In the genomic region with DNA sequence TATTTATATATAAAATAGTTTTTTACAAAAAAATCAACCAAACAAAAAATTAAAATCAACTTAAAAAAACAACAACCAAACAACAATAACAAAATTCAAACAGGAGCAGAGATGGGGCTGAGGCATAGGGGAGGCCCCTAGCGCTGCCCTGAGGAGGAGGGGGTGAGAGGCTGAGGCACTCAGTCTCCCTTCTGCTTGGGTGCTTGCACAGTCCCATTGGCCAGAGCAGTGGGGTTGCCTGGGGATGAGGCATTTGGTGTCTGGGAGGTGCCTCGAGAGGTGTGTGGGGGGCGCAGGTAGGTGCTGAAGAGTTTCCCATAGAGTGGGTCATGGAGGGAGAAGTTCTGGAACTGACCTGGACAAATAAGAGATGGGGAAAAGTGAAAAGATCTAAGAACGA, we compare ENCODE assay signal across 34 cellular contexts. TPM values are rescaled to one million over a fixed set of nuclear protein-coding genes. Genes with fewer than 3 reads are reported as not detected.
"Had no signal": no experiment of that assay in that cellular context is flagged by ENCODE, and none has a peak within 500 bp of the region (broad histone marks: within the 10 kb centered on the region; RNA-seq: fewer than 3 reads in every experiment).

No MANE protein-coding gene starts in this region.

- H3K4me3 ChIP-seq: ascending aorta, K562, PC-9 had no signal

- H3K9me3 ChIP-seq: ascending aorta had no signal

- H3K27me3 ChIP-seq: ascending aorta had no signal

- H3K9me3 Mint-ChIP-seq: activated CD4-positive, alpha-beta T cell treated with anti-CD3 and anti-CD28 coated beads, Interleukin-2, amount 10 ng/mL, durations not matched to agents 24 days and 14 days; activated naive CD4-positive, alpha-beta T cell treated with anti-CD3 and anti-CD28 coated beads, Interleukin-2, amount 50 U/mL, for 24 hours; activated naive CD8-positive, alpha-beta T cell treated with anti-CD3 and anti-CD28 coated beads, Interleukin-2, amount 10 ng/mL, durations not matched to agents 7 days and 5 days; activated T-cell treated with anti-CD3 and anti-CD28 coated beads, Interleukin-2, amount 50 U/mL, for 72 hours; activated T-helper 17 cell treated with anti-CD3 and anti-CD28 coated beads, Interleukin-2, amount 50 U/mL, for 72 hours had no signal

- DNase-seq: activated CD4-positive, alpha-beta T cell treated with anti-CD3 and anti-CD28 coated beads, Interleukin-2, amount 10 ng/mL, durations not matched to agents 24 days and 14 days; activated CD4-positive, alpha-beta T cell treated with anti-CD3 and anti-CD28 coated beads, Interleukin-2, amount 50 U/mL, for 4 hours; activated CD4-positive, CD25-positive, alpha-beta regulatory T cell; activated CD8-positive, alpha-beta memory T cell treated with anti-CD3 and anti-CD28 coated beads, Interleukin-2, amount 50 U/mL, for 4 hours; activated gamma-delta T cell; activated naive CD4-positive, alpha-beta T cell treated with Interleukin-2 at 50 U/mL for 16 hours; activated naive CD8-positive, alpha-beta T cell treated with anti-CD3 and anti-CD28 coated beads, Interleukin-2, amount 10 ng/mL, durations not matched to agents 7 days and 5 days; activated T-cell treated with anti-CD3 and anti-CD28 coated beads, Interleukin-2, amount 50 U/mL, for 72 hours; amygdala; NCI-H1092 treated with DMSO at 0.1 percent for 48 hours; NCI-H1417; NCI-H146; NCI-H187; NCI-H2029 treated with DMSO at 0.1 percent for 48 hours; NCI-H2107; NCI-H2171; NCI-H510A; NCI-H526; NCI-H748 treated with DMSO at 0.1 percent for 48 hours; NK-92 treated with Interleukin-12 subunit alpha and Interleukin-12 subunit beta, amount 100 ng/mL, for 24 hours; SW 1271; T-helper 1 cell; T1000; WERI-Rb-1 had no signal

- H3K4me3 Mint-ChIP-seq: activated CD4-positive, alpha-beta T cell treated with anti-CD3 and anti-CD28 coated beads, Interleukin-2, amount 10 ng/mL, durations not matched to agents 24 days and 14 days; activated naive CD4-positive, alpha-beta T cell treated with anti-CD3 and anti-CD28 coated beads, Interleukin-2, amount 50 U/mL, for 24 hours; activated naive CD8-positive, alpha-beta T cell treated with anti-CD3 and anti-CD28 coated beads, Interleukin-2, amount 10 ng/mL, durations not matched to agents 7 days and 5 days; activated T-cell treated with anti-CD3 and anti-CD28 coated beads, Interleukin-2, amount 50 U/mL, for 72 hours; activated T-helper 17 cell treated with anti-CD3 and anti-CD28 coated beads, Interleukin-2, amount 50 U/mL, for 72 hours had no signal

- H3K27me3 Mint-ChIP-seq: activated CD4-positive, alpha-beta T cell treated with anti-CD3 and anti-CD28 coated beads, Interleukin-2, amount 10 ng/mL, durations not matched to agents 24 days and 14 days; activated naive CD4-positive, alpha-beta T cell treated with anti-CD3 and anti-CD28 coated beads, Interleukin-2, amount 50 U/mL, for 24 hours; activated naive CD8-positive, alpha-beta T cell treated with anti-CD3 and anti-CD28 coated beads, Interleukin-2, amount 10 ng/mL, durations not matched to agents 7 days and 5 days; activated T-helper 17 cell treated with anti-CD3 and anti-CD28 coated beads, Interleukin-2, amount 50 U/mL, for 72 hours had no signal

- ATAC-seq: activated T-cell treated with anti-CD3 and anti-CD28 coated beads, Interleukin-2, amount 50 U/mL, for 72 hours; activated T-helper 17 cell treated with anti-CD3 and anti-CD28 coated beads, Interleukin-2, amount 50 U/mL, for 72 hours; Right ventricle myocardium inferior had no signal

- H2AFZ ChIP-seq: PC-9 had no signal

- H3K4me1 Mint-ChIP-seq: activated naive CD4-positive, alpha-beta T cell treated with anti-CD3 and anti-CD28 coated beads, Interleukin-2, amount 50 U/mL, for 24 hours had no signal

- H3K27ac ChIP-seq: ascending aorta, PC-9, WERI-Rb-1 had no signal

- H3K27ac Mint-ChIP-seq: activated CD4-positive, alpha-beta T cell treated with anti-CD3 and anti-CD28 coated beads, Interleukin-2, amount 10 ng/mL, durations not matched to agents 24 days and 14 days; activated naive CD4-positive, alpha-beta T cell treated with anti-CD3 and anti-CD28 coated beads, Interleukin-2, amount 50 U/mL, for 24 hours; activated naive CD8-positive, alpha-beta T cell treated with anti-CD3 and anti-CD28 coated beads, Interleukin-2, amount 10 ng/mL, durations not matched to agents 7 days and 5 days; activated T-cell treated with anti-CD3 and anti-CD28 coated beads, Interleukin-2, amount 50 U/mL, for 72 hours; activated T-helper 17 cell treated with anti-CD3 and anti-CD28 coated beads, Interleukin-2, amount 50 U/mL, for 72 hours had no signal

- H3K4me1 ChIP-seq: ascending aorta had no signal

- H3K36me3 ChIP-seq: WERI-Rb-1 had no signal

RNA-seq across cellular contexts. Expression of gene NUTM1, which starts 15.8 kb away (rescaled TPM):
- total RNA-seq: activated CD4-positive, alpha-beta T cell treated with anti-CD3 and anti-CD28 coated beads, Interleukin-2, amount 10 ng/mL, durations not matched to agents 24 days and 14 days; activated naive CD8-positive, alpha-beta T cell treated with anti-CD3 and anti-CD28 coated beads, Interleukin-2, amount 10 ng/mL, durations not matched to agents 7 days and 5 days; activated T-cell treated with anti-CD3 and anti-CD28 coated beads, Interleukin-2, amount 50 U/mL, for 72 hours; activated T-helper 17 cell treated with anti-CD3 and anti-CD28 coated beads, Interleukin-2, amount 50 U/mL, for 72 hours; ascending aorta; cardiac septum; M059J; PC-9; Right ventricle myocardium inferior; T-helper 2 cell treated with Interferon-gamma antibody and Interleukin-4, amounts not matched to agents 100 ng/mL and 5 ng/mL, for 36 hours had no signal
- polyA plus RNA-seq: adipose tissue had no signal
